8 cellular contexts compared by ENCODE assay signal in the genomic region with DNA sequence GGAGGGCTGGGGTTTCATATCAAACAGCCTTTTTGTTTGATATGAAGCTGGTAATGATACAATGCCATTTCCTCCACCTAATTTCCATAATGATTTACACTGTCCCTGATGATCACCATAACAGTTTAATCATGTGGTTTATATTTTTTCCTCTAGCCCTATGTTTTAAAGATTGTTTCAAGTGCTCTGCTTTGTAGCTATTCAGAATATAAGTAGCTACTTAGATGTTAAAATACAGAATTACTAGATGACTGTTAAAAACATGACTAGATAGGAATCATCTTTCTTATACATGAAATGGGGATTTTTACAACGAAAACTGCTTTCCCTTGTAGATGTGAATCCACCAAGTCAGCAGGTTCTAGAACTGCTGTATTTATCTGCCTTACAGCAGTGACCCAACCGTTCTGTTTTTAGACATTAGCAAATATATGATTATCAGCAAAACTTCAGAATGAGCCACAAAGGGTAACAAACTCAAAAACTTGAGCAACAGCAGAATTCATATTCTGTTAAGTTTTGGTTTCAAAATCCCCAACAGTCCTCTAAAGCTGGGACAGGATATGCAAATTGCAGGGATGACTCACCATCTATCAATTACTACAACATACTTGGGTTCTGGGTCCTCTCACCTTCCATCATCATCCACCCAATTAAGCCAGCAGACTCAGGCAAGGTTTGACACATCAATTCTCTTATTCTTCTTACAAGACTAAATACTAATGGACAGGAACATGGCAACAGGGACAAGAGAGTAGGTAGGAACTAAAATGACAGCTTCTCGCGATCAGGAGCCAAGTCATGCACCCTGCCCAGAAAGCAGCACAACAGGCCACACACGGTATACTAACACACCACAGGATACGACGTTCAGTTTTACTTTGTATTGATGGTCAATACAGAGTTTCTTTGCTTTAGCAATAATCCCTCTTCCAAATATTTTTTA.
DNase-seq lines count a peak whose midpoint lies in the region; ATAC-seq and TF ChIP-seq lines count a peak whose summit lies in the region.

No MANE protein-coding gene starts in this region.

- TF ChIP-seq CTCF in RWPE2 (IDR thresholded peaks at IDR 0.05; ENCODE audit: poor library complexity, severe bottlenecking) (no peak), neutrophil (IDR thresholded peaks at IDR 0.05) (no peak)

- H3K9me3 ChIP-seq in RWPE2 (ENCODE audit: severe bottlenecking) (no peaks in the 10 kb centered on the region), neutrophil (no peaks in the 10 kb centered on the region)

- ATAC-seq in GM18873 (IDR thresholded peaks at IDR 0.05; ENCODE audit: low FRiP score, unreplicated experiment), result peak; percentile 71
- ATAC-seq in HG03039 (IDR thresholded peaks at IDR 0.05; ENCODE audit: unreplicated experiment), result peak; percentile 81
- peak; percentile 54; the same call in 1 of the 3 replicates for ATAC-seq in RWPE2 (ENCODE audit: low read depth)
- ATAC-seq in effector memory CD8-positive, alpha-beta T cell (replicated peaks), result peak; percentile 70

- peaks cover 71 to 85% of the 10 kb centered on the region in 2 donors for H3K4me1 Mint-ChIP-seq in effector memory CD8-positive, alpha-beta T cell (ENCODE audit: low read depth in 2 of 2)

- no peaks in the 10 kb centered on the region for H3K27me3 ChIP-seq in RWPE2 (ENCODE audit: insufficient read depth, poor library complexity, severe bottlenecking)
- no peaks in the 10 kb centered on the region for H3K27me3 ChIP-seq in neutrophil

- no peak overlapping the region for H3K4me3 ChIP-seq in RWPE2 (ENCODE audit: severe bottlenecking)
- peak overlapping the region; percentile 26 to 37 for H3K4me3 ChIP-seq in neutrophil (ENCODE audit: low read depth in 1 of 2, low read length in 1 of 2)

- peak overlapping the region; percentile 97 to 98 for H3K27ac Mint-ChIP-seq in effector memory CD8-positive, alpha-beta T cell

- H3K27me3 Mint-ChIP-seq in effector memory CD8-positive, alpha-beta T cell, result no peaks in the 10 kb centered on the region

- H3K36me3 ChIP-seq in RWPE2 (ENCODE audit: low read depth) (no peaks in the 10 kb centered on the region), neutrophil (no peaks in the 10 kb centered on the region)

- H3K36me3 Mint-ChIP-seq in effector memory CD8-positive, alpha-beta T cell (ENCODE audit: insufficient read depth), result peaks cover 43% of the 10 kb centered on the region

- H3K27ac ChIP-seq in RWPE2 (ENCODE audit: poor library complexity, severe bottlenecking) (no peak overlapping the region), neutrophil (peak overlapping the region; percentile 88)

- H3K4me1 ChIP-seq in RWPE2 (ENCODE audit: insufficient read depth, poor library complexity, severe bottlenecking) (peaks cover 11% of the 10 kb centered on the region), neutrophil (ENCODE audit: control insufficient read depth in 1 of 2, insufficient read depth in 1 of 2, low read depth in 1 of 2, low read length in 1 of 2) (peaks cover 28 to 34% of the 10 kb centered on the region in 2 experiments)

- peak overlapping the region; percentile 75 to 81 for H3K4me3 Mint-ChIP-seq in effector memory CD8-positive, alpha-beta T cell

- DNase-seq in AG08396 (ENCODE audit: low spot score), result peak; percentile 30
- DNase-seq in RWPE2 (ENCODE audit: low spot score), result no peak
- peak; percentile 35 to 48 (median 38) for DNase-seq in effector memory CD8-positive, alpha-beta T cell
- no peak for DNase-seq in Ammon's horn (ENCODE audit: low spot score)
- DNase-seq in occipital lobe (lab: John Stamatoyannopoulos, UW), result no peak

- no peaks in the 10 kb centered on the region for H3K9me3 Mint-ChIP-seq in effector memory CD8-positive, alpha-beta T cell

Comparison
In these comparisons a context has a peak if more than half of its experiments do, and no peak if none do; other contexts are left out.
1. DNase-seq: peak in AG08396 (single experiment) and effector memory CD8-positive, alpha-beta T cell (3 of 3); none in RWPE2 (single experiment), Ammon's horn (single experiment) and occipital lobe (single experiment).
2. Peak in every context shown above with its lines, with median percentiles within 50 percentile points of each other: ATAC-seq.